Comparison of ENCODE assay signal across 19 cellular contexts in the genomic region with DNA sequence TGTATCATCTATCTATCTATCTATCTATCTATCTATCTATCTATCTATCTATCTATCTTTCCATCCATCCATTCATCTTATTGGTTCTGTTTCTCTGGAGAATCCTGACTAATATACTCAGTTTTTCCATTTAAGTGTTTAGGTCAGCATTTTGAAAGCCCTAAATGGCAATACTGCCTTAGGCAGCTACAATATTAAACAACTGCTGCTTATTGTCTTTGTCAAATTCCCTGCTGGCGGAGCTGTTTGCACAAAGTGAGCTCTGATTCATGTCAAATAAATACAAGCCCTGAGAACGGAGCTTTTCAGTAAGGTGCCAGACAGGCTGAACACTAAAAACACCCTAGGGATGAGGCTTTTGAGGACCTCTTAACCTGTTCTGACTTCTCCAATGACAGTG.
"Had no signal": no experiment of that assay in that cellular context is flagged by ENCODE, and none has a peak within 500 bp of the region (broad histone marks: within the 10 kb centered on the region; RNA-seq: fewer than 3 reads in every experiment).

No MANE protein-coding gene starts in this region.

- DNase-seq: activated CD4-positive, alpha-beta T cell treated with anti-CD3 and anti-CD28 coated beads for 4 hours; activated CD8-positive, alpha-beta memory T cell treated with anti-CD3 and anti-CD28 coated beads, Interleukin-2, amount 50 U/mL, for 4 hours; activated CD8-positive, alpha-beta T cell treated with anti-CD3 and anti-CD28 coated beads for 36 hours; activated gamma-delta T cell treated with Interleukin-2 at 50 U/mL for 16 hours; activated naive CD4-positive, alpha-beta T cell treated with anti-CD3 and anti-CD28 coated beads, Interleukin-2, amount 10 ng/mL, durations not matched to agents 7 days and 5 days; activated naive CD8-positive, alpha-beta T cell treated with anti-CD3 and anti-CD28 coated beads for 36 hours; activated T-cell treated with anti-CD3 and anti-CD28 coated beads, Interleukin-2, amount 50 U/mL, for 72 hours; brain microvascular endothelial cell; Kasumi-1; KBM-7; NCI-H1048; NCI-H1694; NCI-H2029; NCI-H526 had no signal

- H3K9me3 Mint-ChIP-seq: activated naive CD8-positive, alpha-beta T cell treated with anti-CD3 and anti-CD28 coated beads for 36 hours; activated T-helper 2 cell treated with anti-CD3 and anti-CD28 coated beads, Interferon-gamma antibody, Interleukin-2, Interleukin-4, amounts not matched to agents 10 μg/mL and 5 μg/mL and 100 μg/mL, durations not matched to agents 14 hours and 24 hours and 36 hours; T-helper 1 cell treated with Interleukin-12 subunit alpha and Interleukin-12 subunit beta and Interleukin-4 antibody, amounts not matched to agents 30 μg/mL and 1 μg/mL, for 36 hours had no signal

- H3K36me3 ChIP-seq: brain microvascular endothelial cell, cardiac muscle cell had no signal

- H3K4me1 Mint-ChIP-seq: activated naive CD4-positive, alpha-beta T cell treated with anti-CD3 and anti-CD28 coated beads, Interleukin-2, amount 10 ng/mL, durations not matched to agents 7 days and 5 days had no signal

- H3K27ac ChIP-seq: brain microvascular endothelial cell, cardiac muscle cell had no signal

- H3K36me3 Mint-ChIP-seq: activated naive CD4-positive, alpha-beta T cell treated with anti-CD3 and anti-CD28 coated beads, Interleukin-2, amount 10 ng/mL, durations not matched to agents 7 days and 5 days had no signal

- H3K27ac Mint-ChIP-seq: activated CD8-positive, alpha-beta T cell treated with anti-CD3 and anti-CD28 coated beads for 36 hours; activated naive CD4-positive, alpha-beta T cell treated with anti-CD3 and anti-CD28 coated beads, Interleukin-2, amount 10 ng/mL, durations not matched to agents 7 days and 5 days; activated naive CD8-positive, alpha-beta T cell treated with anti-CD3 and anti-CD28 coated beads for 36 hours; activated T-cell treated with anti-CD3 and anti-CD28 coated beads, Interleukin-2, amount 50 U/mL, for 72 hours; activated T-helper 2 cell treated with anti-CD3 and anti-CD28 coated beads, Interferon-gamma antibody, Interleukin-2, Interleukin-4, amounts not matched to agents 10 μg/mL and 5 μg/mL and 100 μg/mL, durations not matched to agents 14 hours and 24 hours and 36 hours; T-helper 1 cell treated with Interleukin-12 subunit alpha and Interleukin-12 subunit beta and Interleukin-4 antibody, amounts not matched to agents 30 μg/mL and 1 μg/mL, for 36 hours had no signal

- H3K27me3 Mint-ChIP-seq: activated CD8-positive, alpha-beta T cell treated with anti-CD3 and anti-CD28 coated beads for 36 hours; activated naive CD8-positive, alpha-beta T cell treated with anti-CD3 and anti-CD28 coated beads for 36 hours had no signal

- H3K27me3 ChIP-seq: brain microvascular endothelial cell, cardiac muscle cell had no signal

- ATAC-seq: activated CD4-positive, CD25-positive, alpha-beta regulatory T cell treated with anti-CD3 and anti-CD28 coated beads, Interleukin-2, amount 50 U/mL, for 24 hours; activated CD8-positive, alpha-beta T cell treated with anti-CD3 and anti-CD28 coated beads for 36 hours; activated T-cell treated with anti-CD3 and anti-CD28 coated beads, Interleukin-2, amount 50 U/mL, for 72 hours; SK-N-SH treated with all-trans-retinoic acid at 6 μM for 48 hours had no signal

- H3K4me3 ChIP-seq: cardiac muscle cell had no signal

- H3K4me3 Mint-ChIP-seq: activated CD8-positive, alpha-beta T cell treated with anti-CD3 and anti-CD28 coated beads for 36 hours; activated naive CD4-positive, alpha-beta T cell treated with anti-CD3 and anti-CD28 coated beads, Interleukin-2, amount 10 ng/mL, durations not matched to agents 7 days and 5 days; activated naive CD8-positive, alpha-beta T cell treated with anti-CD3 and anti-CD28 coated beads for 36 hours; activated T-cell treated with anti-CD3 and anti-CD28 coated beads, Interleukin-2, amount 50 U/mL, for 72 hours; T-helper 1 cell treated with Interleukin-12 subunit alpha and Interleukin-12 subunit beta and Interleukin-4 antibody, amounts not matched to agents 30 μg/mL and 1 μg/mL, for 36 hours had no signal
